Comparison of ENCODE assay signal across 15 cellular contexts in genomic region chr9:83066771-83067170, GRCh38. TPM values are rescaled to one million over a fixed set of nuclear protein-coding genes. Genes with fewer than 3 reads are reported as not detected.
DNase-seq lines count a peak whose midpoint lies in the region; ATAC-seq, FAIRE-seq and TF ChIP-seq lines count a peak whose summit lies in the region.
"Had no signal": no experiment of that assay in that cellular context is flagged by ENCODE, and none has a peak within 500 bp of the region (broad histone marks: within the 10 kb centered on the region; RNA-seq: fewer than 3 reads in every experiment).

No MANE protein-coding gene starts in this region.

- peaks cover 28 to 40% (median 38%) of the 10 kb centered on the region in 3 donors for H3K27me3 ChIP-seq in gastrocnemius medialis

- FAIRE-seq in H54 (lab: Jason Lieb, UNC), result peak; percentile 98
- FAIRE-seq: H1 had no signal

- H3K27ac ChIP-seq in gastrocnemius medialis, result no peak overlapping the region
- H3K27ac ChIP-seq: cardiac muscle cell, parathyroid adenoma had no signal

- no peaks in the 10 kb centered on the region for H3K36me3 ChIP-seq in gastrocnemius medialis
- H3K36me3 ChIP-seq: cardiac muscle cell had no signal

- peaks cover 0 to 8% of the 10 kb centered on the region in 2 donors for H3K4me1 ChIP-seq in gastrocnemius medialis
- H3K4me1 ChIP-seq: parathyroid adenoma had no signal

- ATAC-seq in GM21576 (IDR thresholded peaks at IDR 0.05; ENCODE audit: unreplicated experiment), result no peak
- ATAC-seq in gastrocnemius medialis, result no peak
- no peak for ATAC-seq in HG03460 (IDR thresholded peaks at IDR 0.05; ENCODE audit: unreplicated experiment)

- DNase-seq in ACHN (peak; percentile 81), H54 (ENCODE audit: insufficient read length, low spot score) (peak; percentile 49), SK-MEL-5 (ENCODE audit: low read depth, low spot score) (peak; percentile 16), fibroblast of villous mesenchyme (ENCODE audit: low read depth) (peak; percentile 83), gastrocnemius medialis (no peak), cortex of kidney (lab: John Stamatoyannopoulos, UW) (no peak)
- DNase-seq: activated CD4-positive, alpha-beta T cell treated with anti-CD3 and anti-CD28 coated beads, Interleukin-2, amount 50 U/mL, for 48 hours; activated effector memory CD4-positive, alpha-beta T cell treated with Interleukin-2 at 50 U/mL for 16 hours; MV-4-11; NCI-H345 had no signal

- TF ChIP-seq POLR2A in H54 (IDR thresholded peaks at IDR 0.05; ENCODE audit: low read depth, low read length) (no peak), gastrocnemius medialis (IDR thresholded peaks at IDR 0.05) (no peak)

- no peak overlapping the region for H3K4me3 ChIP-seq in fibroblast of villous mesenchyme (ENCODE audit: low read depth, low read length)
- no peak overlapping the region for H3K4me3 ChIP-seq in gastrocnemius medialis
- H3K4me3 ChIP-seq: cardiac muscle cell had no signal

- in situ Hi-C loops in ACHN (cut with HindIII; ENCODE audit: low pct_ligation_motif_present, low pct_unique_long_range_greater_than_20kb, low sequenced_read_pairs), result no loop called here
- in situ Hi-C loops in SK-MEL-5 (cut with HindIII; ENCODE audit: low pct_unique_long_range_greater_than_20kb, low sequenced_read_pairs), result no loop called here
- in situ Hi-C loops in gastrocnemius medialis (cut with MboI; ENCODE audit: low sequenced_read_pairs in 4 of 4), result no loop called here

- intact Hi-C loops in gastrocnemius medialis (cut with DNase I; ENCODE audit: low total_unique reads), result no loop called here

- no peak for TF ChIP-seq CTCF in fibroblast of villous mesenchyme (IDR thresholded peaks at IDR 0.05; ENCODE audit: insufficient read depth, low read depth, low read length)
- no peak for TF ChIP-seq CTCF in gastrocnemius medialis (IDR thresholded peaks at IDR 0.05 in 4 of 5, conservative IDR thresholded peaks at IDR 0.05 in 1 of 5)

- no peaks in the 10 kb centered on the region for H3K9me3 ChIP-seq in gastrocnemius medialis

RNA-seq across cellular contexts. Expression of gene RASEF, which starts 3.8 kb away (rescaled TPM):
- total RNA-seq in SK-MEL-5 (2014; rRNA removed; shearing (Covaris generic)), result 1.8 and 1.9 TPM in 2 replicates
- polyA plus RNA-seq in SK-MEL-5 (2015; cell fraction: cytosol; rRNA removed), result 0.79 and 1.1 TPM in 2 replicates
- polyA plus RNA-seq in SK-MEL-5 (2015; cell fraction: nucleus; rRNA removed), result 2.2 and 2.3 TPM in 2 replicates
- total RNA-seq in fibroblast of villous mesenchyme (0.43 and 0.97 TPM in 2 replicates), gastrocnemius medialis (under 1 TPM in 3 of 4 donors, not detected in 1; 0.16 to 0.82 (median 0.41) TPM)

Comparison
In these comparisons a context has a peak if more than half of its experiments do, and no peak if none do; other contexts are left out.
1. DNase-seq: peak in ACHN (single experiment), H54 (single experiment), SK-MEL-5 (single experiment) and fibroblast of villous mesenchyme (single experiment); none in gastrocnemius medialis (0 of 2) and cortex of kidney (single experiment).